In the genomic region with DNA sequence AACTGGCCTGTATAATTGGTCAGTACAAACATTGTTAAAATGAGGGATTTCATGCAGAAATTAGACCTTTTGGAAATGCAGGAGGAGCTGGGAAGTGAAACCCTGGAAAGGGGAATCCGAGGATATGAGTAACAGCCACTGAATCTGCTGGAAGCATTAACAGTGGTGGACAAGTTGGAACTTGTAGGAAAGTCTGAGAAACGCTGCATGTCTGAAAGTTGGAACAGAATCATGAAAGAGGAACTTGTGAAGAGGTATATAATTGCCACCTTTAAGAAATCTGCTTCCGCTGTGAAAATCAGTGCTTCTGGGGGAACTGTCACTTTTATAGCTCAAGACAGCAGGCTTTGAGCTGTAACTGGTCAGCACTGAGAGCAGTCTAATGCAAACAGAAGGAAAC, we compare ENCODE assay signal across 16 cellular contexts.
"Had no signal": no experiment of that assay in that cellular context is flagged by ENCODE, and none has a peak within 500 bp of the region (broad histone marks: within the 10 kb centered on the region; RNA-seq: fewer than 3 reads in every experiment).

No MANE protein-coding gene starts in this region.

- ATAC-seq: activated T-cell treated with anti-CD3 and anti-CD28 coated beads, Interleukin-2, amount 50 U/mL, for 4 hours; natural killer cell treated with Interleukin-12 subunit alpha and Interleukin-12 subunit beta and Interleukin-15 and Interleukin-18, amount 100 ng/mL, for 72 hours; sciatic nerve had no signal

- H3K4me3 ChIP-seq: esophagus squamous epithelium, prostate gland had no signal

- DNase-seq: activated CD4-positive, alpha-beta memory T cell treated with anti-CD3 and anti-CD28 coated beads for 36 hours; activated effector memory CD4-positive, alpha-beta T cell treated with anti-CD3 and anti-CD28 coated beads, Interleukin-2, amount 50 U/mL, for 16 hours; activated T-cell treated with anti-CD3 and anti-CD28 coated beads, Interleukin-2, amount 50 U/mL, for 4 hours; amygdala; brain microvascular endothelial cell; dermis blood vessel endothelial cell; esophagus squamous epithelium; foreskin fibroblast; head of caudate nucleus; occipital lobe; stimulated activated CD4-positive, alpha-beta T cell treated with anti-CD3 and anti-CD28 coated beads, Interleukin-2, amount 100 ng/mL, for 48 hours; stimulated activated naive CD4-positive, alpha-beta T cell treated with Interleukin-2 at 50 U/mL for 16 hours; trophoblast cell had no signal

- H3K36me3 ChIP-seq: brain microvascular endothelial cell, esophagus squamous epithelium, prostate gland had no signal

- H3K4me1 ChIP-seq: prostate gland had no signal

- H3K27ac ChIP-seq: brain microvascular endothelial cell, esophagus squamous epithelium, prostate gland had no signal

- H3K27me3 ChIP-seq: brain microvascular endothelial cell, esophagus squamous epithelium had no signal

- H3K9me3 ChIP-seq: esophagus squamous epithelium, prostate gland had no signal
